In genomic region chr1:90850181-90850924, GRCh38 we compare ENCODE assay signal across 8 cellular contexts.
A peak's percentile ranks its signal among the peaks of the same experiment; 100 is the strongest.
DNase-seq lines count a peak whose midpoint lies in the region; ATAC-seq and TF ChIP-seq lines count a peak whose summit lies in the region.

No MANE protein-coding gene starts in this region.

- H3K36me3 ChIP-seq in PC-9 (ENCODE audit: low read depth) = no peaks in the 10 kb centered on the region
- no peaks in the 10 kb centered on the region for H3K36me3 ChIP-seq in ectodermal cell (ENCODE audit: control insufficient read depth, insufficient read depth, low read length)

- intact Hi-C loops in PC-9 (cut with micrococcal nuclease; ENCODE audit: unreplicated experiment) = no loop called here

- no peak for TF ChIP-seq CTCF in AG04450 (IDR thresholded peaks at IDR 0.05; ENCODE audit: low read depth, low read length)
- no peak for TF ChIP-seq CTCF in PC-9 (conservative IDR thresholded peaks at IDR 0.05)
- TF ChIP-seq CTCF in mesothelial cell of epicardium (IDR thresholded peaks at IDR 0.05; ENCODE audit: unreplicated experiment) = no peak

- CTCF ChIA-PET in AG04450 (lab: Charles Lee) (interaction anchor here (0.5 to 2.7 kb wide), 5 partner anchors 15 to 395 kb away, joined by 3 to 13 read pairs (median 4); no protein-coding TSS in a partner anchor), PC-9 (lab: Charles Lee) (interaction anchor here (0.5 kb wide), 1 partner anchor 271 kb away, joined by 4 read pairs; no protein-coding TSS in a partner anchor)

- DNase-seq in AG04450 (ENCODE audit: low read depth, low spot score) (no peak), PC-9 (peak in 1 of 2 experiments; percentile 28), mesothelial cell of epicardium (ENCODE audit: low spot score in 2 of 2, unreplicated experiment in 2 of 2) (peak in 1 of 2 experiments; percentile 43), NCI-H2081 treated with DMSO at 0.1 percent for 48 hours (lab: John Stamatoyannopoulos, UW) (no peak), ACHN (no peak)

- H3K27me3 Mint-ChIP-seq in mesothelial cell of epicardium (ENCODE audit: low read depth) = peaks cover 71% of the 10 kb centered on the region

- H3K27me3 ChIP-seq in AG04450 (ENCODE audit: control insufficient read depth, insufficient read depth, low read length) = peaks cover 23% of the 10 kb centered on the region
- H3K27me3 ChIP-seq in PC-9 (ENCODE audit: insufficient read depth, low read depth) = no peaks in the 10 kb centered on the region
- peaks cover 37% of the 10 kb centered on the region for H3K27me3 ChIP-seq in ectodermal cell (ENCODE audit: control insufficient read depth, insufficient read depth, low read length, poor library complexity, severe bottlenecking)

- H3K9me3 ChIP-seq in AG04450 (ENCODE audit: control insufficient read depth, insufficient read depth, low read length) (peaks cover 4% of the 10 kb centered on the region; the same call in 1 of the 2 replicates), PC-9 (ENCODE audit: insufficient read depth, low read depth) (no peaks in the 10 kb centered on the region), ectodermal cell (ENCODE audit: control insufficient read depth, low read length) (no peaks in the 10 kb centered on the region)

- ATAC-seq in GM18909 (IDR thresholded peaks at IDR 0.05; ENCODE audit: poor library complexity, unreplicated experiment) (peak; percentile 2), GM21447 (IDR thresholded peaks at IDR 0.05; ENCODE audit: unreplicated experiment) (no peak)

- no peaks in the 10 kb centered on the region for H3K9me2 ChIP-seq in PC-9 (ENCODE audit: insufficient read depth)

- H3K27ac Mint-ChIP-seq in mesothelial cell of epicardium = peak overlapping the region; percentile 33

- POLR2A ChIA-PET in AG04450 (lab: Yijun Ruan, JAX) = no interaction called here
- POLR2A ChIA-PET in PC-9 (lab: Charles Lee; ENCODE audit: unreplicated experiment) = interaction anchor here (0.6 kb wide), 1 partner anchor 114 kb away, joined by 10 read pairs; no protein-coding TSS in a partner anchor

- H4K20me1 ChIP-seq in PC-9 (ENCODE audit: insufficient read depth) = no peaks in the 10 kb centered on the region

- WGBS in ectodermal cell, 2 experiments = 8 to 9% methylated on average over 21 of the region's 22 CpGs

- H3K4me1 ChIP-seq in PC-9 (replicated peaks; ENCODE audit: insufficient read depth) = peaks cover 9% of the 10 kb centered on the region; the same call in 1 of the 2 replicates
- H3K4me1 ChIP-seq in ectodermal cell (ENCODE audit: control insufficient read depth, insufficient read depth, low read length) = peaks cover 12% of the 10 kb centered on the region

- peak overlapping the region; percentile 92 for H3K4me2 ChIP-seq in PC-9

- peak overlapping the region; percentile 100 for H2AFZ ChIP-seq in PC-9

- H3K27ac ChIP-seq in AG04450 (ENCODE audit: low read depth, low read length) (no peak overlapping the region), PC-9 (no peak overlapping the region), ectodermal cell (ENCODE audit: insufficient read depth, low read depth, low read length, poor library complexity, severe bottlenecking) (no peak overlapping the region)

- H3K4me3 Mint-ChIP-seq in mesothelial cell of epicardium = peak overlapping the region; percentile 82

- BruUV-seq in PC-9 (replicated peaks; lab: Mats Ljungman, UMichigan) = TSS peak; percentile 47

- no peaks in the 10 kb centered on the region for H3K9me3 Mint-ChIP-seq in mesothelial cell of epicardium

- in situ Hi-C loops in ACHN (cut with HindIII; ENCODE audit: low pct_ligation_motif_present, low pct_unique_long_range_greater_than_20kb, low sequenced_read_pairs) = no loop called here

- H3F3A ChIP-seq in PC-9 (ENCODE audit: insufficient read depth, low read depth) = no peaks in the 10 kb centered on the region

- peaks cover 7% of the 10 kb centered on the region for H3K4me1 Mint-ChIP-seq in mesothelial cell of epicardium

- H3K4me3 ChIP-seq in AG04450 (ENCODE audit: low read depth, low read length) (peak overlapping the region; percentile 68), PC-9 (peak overlapping the region; percentile 89), ectodermal cell (ENCODE audit: insufficient read depth, low read depth, low read length) (peak overlapping the region; percentile 76)

- no peaks in the 10 kb centered on the region for H3K36me3 Mint-ChIP-seq in mesothelial cell of epicardium

- H3K79me2 ChIP-seq in PC-9 (ENCODE audit: low read depth) = no peaks in the 10 kb centered on the region
